16 cellular contexts compared by ENCODE assay signal in genomic region chr9:134347996-134348395, GRCh38. TPM values are rescaled to one million over a fixed set of nuclear protein-coding genes. Genes with fewer than 3 reads are reported as not detected.
DNase-seq lines count a peak whose midpoint lies in the region; ATAC-seq and TF ChIP-seq lines count a peak whose summit lies in the region.
"Had no signal": no experiment of that assay in that cellular context is flagged by ENCODE, and none has a peak within 500 bp of the region (broad histone marks: within the 10 kb centered on the region; RNA-seq: fewer than 3 reads in every experiment).

No MANE protein-coding gene starts in this region.

- TF ChIP-seq CTCF in HEK293 (tag by site-specific recombination; IDR thresholded peaks at IDR 0.05), result no peak

- H4K20me1 ChIP-seq in BLaER1 treated with 17β-estradiol and CSF1 and Interleukin-3, amounts not matched to agents 10 nM and 100 nM, result peaks cover 91 to 100% (median 100%) of the 10 kb centered on the region in 11 experiments

- H3K4me3 Mint-ChIP-seq in T-helper 2 cell treated with Interferon-gamma antibody and Interleukin-4, amounts not matched to agents 5 μg/mL and 100 μg/mL, for 36 hours, result no peak overlapping the region

- POLR2A ChIA-PET in HEK293 (lab: Yijun Ruan, JAX), result no interaction called here

- peak overlapping the region; percentile 94 for H3K14ac ChIP-seq in neuronal stem cell (ENCODE audit: low read length)

- ATAC-seq in GM18870 (IDR thresholded peaks at IDR 0.05; ENCODE audit: unreplicated experiment), result no peak

- H3K27me3 ChIP-seq in BLaER1 treated with 17β-estradiol and CSF1 and Interleukin-3, amounts not matched to agents 10 nM and 100 nM, result no peaks in the 10 kb centered on the region
- H3K27me3 ChIP-seq in neuronal stem cell (ENCODE audit: control insufficient read depth in 3 of 3, insufficient read depth in 3 of 3, low read depth in 1 of 3, low read length in 3 of 3), result no peaks in the 10 kb centered on the region

- H3K4me1 Mint-ChIP-seq in T-helper 2 cell treated with Interferon-gamma antibody and Interleukin-4, amounts not matched to agents 5 μg/mL and 100 μg/mL, for 36 hours (ENCODE audit: low read depth), result peaks cover 1% of the 10 kb centered on the region

- H3K79me1 ChIP-seq in neuronal stem cell (ENCODE audit: low read depth, low read length), result peaks cover 63% of the 10 kb centered on the region

- peak overlapping the region in 1 of 11 experiments; percentile 28; a peak in 1 of 22 replicates for H3K27ac ChIP-seq in BLaER1 treated with 17β-estradiol and CSF1 and Interleukin-3, amounts not matched to agents 10 nM and 100 nM
- no peak overlapping the region for H3K27ac ChIP-seq in HEK293 (ENCODE audit: extremely low read depth, low read depth, low read length)
- peak overlapping the region; percentile 54 for H3K27ac ChIP-seq in cingulate gyrus (ENCODE audit: low read depth, low read length)
- no peak overlapping the region for H3K27ac ChIP-seq in neuronal stem cell (replicated peaks; ENCODE audit: low read length)
- H3K27ac ChIP-seq: A549, C4-2B, PC-9 had no signal

- CTCF ChIA-PET in HEK293 (lab: Yijun Ruan, JAX), result interaction anchor here (0.6 kb wide), 1 partner anchor 153 kb away, joined by 4 read pairs; no protein-coding TSS in a partner anchor

- no peaks in the 10 kb centered on the region for H3K9me3 ChIP-seq in BLaER1 treated with 17β-estradiol and CSF1 and Interleukin-3, amounts not matched to agents 10 nM and 100 nM (replicated peaks in 1 of 11)
- H3K9me3 ChIP-seq in HEK293 (ENCODE audit: control insufficient read depth, insufficient read depth, low read depth, low read length), result no peaks in the 10 kb centered on the region
- no peaks in the 10 kb centered on the region for H3K9me3 ChIP-seq in neuronal stem cell (replicated peaks in 1 of 2; ENCODE audit: control insufficient read depth in 2 of 2, insufficient read depth in 1 of 2, low read depth in 1 of 2, low read length in 2 of 2)
- H3K9me3 ChIP-seq: A549 had no signal

- no peaks in the 10 kb centered on the region for H3K27me3 Mint-ChIP-seq in T-helper 2 cell treated with Interferon-gamma antibody and Interleukin-4, amounts not matched to agents 5 μg/mL and 100 μg/mL, for 36 hours (ENCODE audit: low read depth)

- H3K4me2 ChIP-seq in BLaER1 treated with 17β-estradiol and CSF1 and Interleukin-3, amounts not matched to agents 10 nM and 100 nM, result peak overlapping the region; percentile 68 to 99 (median 92)
- no peak overlapping the region for H3K4me2 ChIP-seq in neuronal stem cell (ENCODE audit: insufficient read depth, low read length, poor library complexity, severe bottlenecking)
- H3K4me2 ChIP-seq: A549, PC-9 had no signal

- H3K4me1 ChIP-seq in BLaER1 treated with 17β-estradiol and CSF1 and Interleukin-3, amounts not matched to agents 10 nM and 100 nM, result peaks cover 99 to 100% (median 100%) of the 10 kb centered on the region in 10 experiments
- H3K4me1 ChIP-seq in HEK293 (ENCODE audit: control insufficient read depth, insufficient read depth, low read length) (no peaks in the 10 kb centered on the region), neuronal stem cell (ENCODE audit: control insufficient read depth in 2 of 2, insufficient read depth in 1 of 2, low read depth in 1 of 2, low read length in 2 of 2) (peaks cover 2 to 19% of the 10 kb centered on the region in 2 donors)
- H3K4me1 ChIP-seq: A549 had no signal

- no peaks in the 10 kb centered on the region for H3K36me3 Mint-ChIP-seq in T-helper 2 cell treated with Interferon-gamma antibody and Interleukin-4, amounts not matched to agents 5 μg/mL and 100 μg/mL, for 36 hours (ENCODE audit: low read depth)

- no peak overlapping the region for H2BK5ac ChIP-seq in neuronal stem cell (ENCODE audit: low read length)

- H3K23ac ChIP-seq in neuronal stem cell (ENCODE audit: low read depth, low read length, poor library complexity), result peak overlapping the region; percentile 93

- peak overlapping the region in 7 of 11 experiments; percentile 4 to 57 (median 35); a peak in 11 of 22 replicates for H3K9ac ChIP-seq in BLaER1 treated with 17β-estradiol and CSF1 and Interleukin-3, amounts not matched to agents 10 nM and 100 nM
- H3K9ac ChIP-seq in neuronal stem cell (ENCODE audit: low read depth, low read length, poor library complexity), result no peak overlapping the region

- H2AFZ ChIP-seq in neuronal stem cell (ENCODE audit: low read length), result no peak overlapping the region
- H2AFZ ChIP-seq: PC-9 had no signal

- no peak overlapping the region; a peak in 2 of 20 replicates for H3K4me3 ChIP-seq in BLaER1 treated with 17β-estradiol and CSF1 and Interleukin-3, amounts not matched to agents 10 nM and 100 nM
- H3K4me3 ChIP-seq in HEK293 (ENCODE audit: low read depth, low read length), result no peak overlapping the region
- no peak overlapping the region for H3K4me3 ChIP-seq in neuronal stem cell (ENCODE audit: low read length in 2 of 2)
- H3K4me3 ChIP-seq: A549, PC-9 had no signal

- H4K8ac ChIP-seq in neuronal stem cell (ENCODE audit: low read depth, low read length), result no peak overlapping the region

- no peak for DNase-seq in neuronal stem cell (ENCODE audit: low spot score)
- no peak for DNase-seq in NCI-H226
- DNase-seq in T-helper 2 cell treated with Interferon-gamma antibody and Interleukin-4, amounts not matched to agents 5 μg/mL and 100 μg/mL, for 36 hours (ENCODE audit: low spot score), result no peak
- DNase-seq in GOT3 (lab: John Stamatoyannopoulos, UW), result no peak
- DNase-seq: DMS53, KG1, NCI-H1436, NCI-H2029 treated with DMSO at 0.1 percent for 48 hours, NCI-H82, PC-9 had no signal

- H2AK5ac ChIP-seq in neuronal stem cell (ENCODE audit: low read depth, low read length), result peak overlapping the region; percentile 52

- H2BK120ac ChIP-seq in neuronal stem cell (ENCODE audit: low read depth, low read length), result no peak overlapping the region

- no CpG with 5 or more reads among the region's 10 CpGs for WGBS in neuronal stem cell (ENCODE audit: extremely low coverage in 2 of 2, insufficient read length in 2 of 2, insufficient replicate concordance in 1 of 2), 2 donors

- H3K18ac ChIP-seq in neuronal stem cell (ENCODE audit: low read length), result peak overlapping the region; percentile 80

- peak overlapping the region; percentile 41 for H2BK12ac ChIP-seq in neuronal stem cell (ENCODE audit: low read length)

- H3K9me3 Mint-ChIP-seq in T-helper 2 cell treated with Interferon-gamma antibody and Interleukin-4, amounts not matched to agents 5 μg/mL and 100 μg/mL, for 36 hours, result no peaks in the 10 kb centered on the region

- no peak overlapping the region for H3K27ac Mint-ChIP-seq in T-helper 2 cell treated with Interferon-gamma antibody and Interleukin-4, amounts not matched to agents 5 μg/mL and 100 μg/mL, for 36 hours

- H3K4ac ChIP-seq in neuronal stem cell (ENCODE audit: low read length), result no peak overlapping the region

- peaks cover 0 to 19% (median 0%) of the 10 kb centered on the region in 11 experiments; a peak in 4 of 22 replicates for H3K36me3 ChIP-seq in BLaER1 treated with 17β-estradiol and CSF1 and Interleukin-3, amounts not matched to agents 10 nM and 100 nM
- H3K36me3 ChIP-seq in HEK293 (ENCODE audit: control insufficient read depth in 2 of 2, insufficient read depth in 1 of 2, low read length in 2 of 2), result no peaks in the 10 kb centered on the region
- no peaks in the 10 kb centered on the region for H3K36me3 ChIP-seq in neuronal stem cell (replicated peaks in 1 of 2; ENCODE audit: control insufficient read depth in 2 of 2, insufficient read depth in 2 of 2, low read length in 2 of 2)

- no peak overlapping the region for H4K91ac ChIP-seq in neuronal stem cell (ENCODE audit: low read depth, low read length, poor library complexity)

- peak overlapping the region; percentile 37 for H2BK15ac ChIP-seq in neuronal stem cell (ENCODE audit: low read length)

TF ChIP-seq in HEK293, 187 proteins besides CTCF, POLR2A, EP300 and RAD21:
- TF ChIP-seq ZSCAN16 (tag by site-specific recombination; IDR thresholded peaks at IDR 0.05) (no peak), ZNF19 (tag by site-specific recombination; IDR thresholded peaks at IDR 0.05; ENCODE audit: low read depth) (no peak), ZNF274 (IDR thresholded peaks at IDR 0.05; ENCODE audit: low read length) (no peak), ZNF274 (tag by site-specific recombination; IDR thresholded peaks at IDR 0.05; ENCODE audit: borderline replicate concordance) (no peak), ZNF302 (tag by site-specific recombination; IDR thresholded peaks at IDR 0.05; ENCODE audit: low read depth) (no peak), ZNF248 (tag by site-specific recombination; IDR thresholded peaks at IDR 0.05) (no peak), ZIC2 (tag by site-specific recombination; IDR thresholded peaks at IDR 0.05) (peak; percentile 88), GLIS1 (tag by site-specific recombination; IDR thresholded peaks at IDR 0.05) (peak; percentile 93), ZFP69B (tag by site-specific recombination; IDR thresholded peaks at IDR 0.05) (no peak), ZNF341 (tag by site-specific recombination; IDR thresholded peaks at IDR 0.05; ENCODE audit: low read depth) (no peak), ZNF843 (tag by site-specific recombination; IDR thresholded peaks at IDR 0.05) (no peak)

RNA-seq across cellular contexts. Expression of gene RXRA, which starts 21.7 kb away (rescaled TPM):
- polyA plus RNA-seq in neuronal stem cell (2013, experiment 1 of 2), result 36.1 TPM
- 36.3 TPM for polyA plus RNA-seq in neuronal stem cell (2013, experiment 2 of 2)
